Comparison of ENCODE assay signal across 1 cellular context in the genomic region with DNA sequence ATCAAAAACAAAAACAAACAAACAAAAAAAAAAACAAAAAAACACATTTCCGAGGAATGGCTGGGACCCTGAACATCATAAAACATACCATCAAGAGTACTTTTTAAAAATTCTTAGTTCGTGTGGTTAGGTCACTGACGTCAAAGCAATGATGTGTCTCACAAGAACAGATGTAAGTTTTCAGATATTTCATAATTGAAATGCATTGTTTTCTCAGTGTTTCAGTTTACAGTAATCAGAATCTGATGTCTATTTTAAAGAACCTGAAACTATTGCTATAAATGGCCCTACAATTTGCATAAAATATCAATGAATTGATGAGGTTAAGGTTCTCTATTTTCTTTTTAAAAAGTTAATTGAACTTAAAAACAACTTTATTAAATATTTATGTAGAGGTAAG.
A peak's percentile ranks its signal among the peaks of the same experiment; 100 is the strongest.
TF ChIP-seq lines count a peak whose summit lies in the region.

No MANE protein-coding gene starts in this region.

TF ChIP-seq in GM12878, 131 proteins besides CTCF, POLR2A, EP300 and RAD21 (continued from another document):
- TF ChIP-seq CHD4 (IDR thresholded peaks at IDR 0.05) (no peak), SPI1 (IDR thresholded peaks at IDR 0.05; ENCODE audit: borderline replicate concordance, insufficient read depth, low read depth, low read length) (no peak), TCF3 (IDR thresholded peaks at IDR 0.05; ENCODE audit: borderline replicate concordance, insufficient read depth, low read depth, low read length) (no peak), LARP7 (IDR thresholded peaks at IDR 0.05) (no peak), TCF7 (IDR thresholded peaks at IDR 0.05; ENCODE audit: borderline replicate concordance) (0 out of 2 replicates have a peak, but pooled peaks have one; percentile 22), MYC (IDR thresholded peaks at IDR 0.05; ENCODE audit: insufficient read depth, insufficient read length, insufficient replicate concordance, low read length, severe bottlenecking) (no peak), TAF1 (IDR thresholded peaks at IDR 0.05; ENCODE audit: borderline replicate concordance, low read depth, low read length) (no peak), NRF1 (conservative IDR thresholded peaks at IDR 0.05; ENCODE audit: low read depth, low read length) (no peak), TARDBP (IDR thresholded peaks at IDR 0.05; ENCODE audit: borderline replicate concordance) (no peak), JUNB (IDR thresholded peaks at IDR 0.05) (no peak), ATF7 (IDR thresholded peaks at IDR 0.05; ENCODE audit: low read depth) (peak; percentile 46; the same call in 1 of the 2 replicates), NFYA (IDR thresholded peaks at IDR 0.05; ENCODE audit: borderline replicate concordance, low read depth, low read length) (no peak), MEF2B (IDR thresholded peaks at IDR 0.05; ENCODE audit: partially characterized antibody, poor library complexity, severe bottlenecking) (peak; percentile 89), CREB1 (IDR thresholded peaks at IDR 0.05; ENCODE audit: low read depth) (peak; percentile 72), NBN (IDR thresholded peaks at IDR 0.05) (no peak), BMI1 (IDR thresholded peaks at IDR 0.05; ENCODE audit: borderline replicate concordance) (no peak), FOXM1 (IDR thresholded peaks at IDR 0.05; ENCODE audit: low read depth, low read length) (peak; percentile 65; the same call in 1 of the 2 replicates), BRCA1 (IDR thresholded peaks at IDR 0.05; ENCODE audit: low read depth, low read length) (no peak), CBFB (IDR thresholded peaks at IDR 0.05; ENCODE audit: low read depth) (0 out of 2 replicates have a peak, but pooled peaks have one; percentile 26), RB1 (IDR thresholded peaks at IDR 0.05; ENCODE audit: borderline replicate concordance) (no peak), BCL11A (IDR thresholded peaks at IDR 0.05; ENCODE audit: low read depth, low read length) (no peak), CREM (IDR thresholded peaks at IDR 0.05; ENCODE audit: low read depth) (peak; percentile 67), STAT3 (IDR thresholded peaks at IDR 0.05; ENCODE audit: low read depth, low read length) (no peak), RUNX3 (IDR thresholded peaks at IDR 0.05; ENCODE audit: low read length) (peak; percentile 61; the same call in 1 of the 2 replicates), ETV6 (conservative IDR thresholded peaks at IDR 0.05 in 1 of 2, IDR thresholded peaks at IDR 0.05 in 1 of 2; ENCODE audit: borderline replicate concordance in 1 of 2, low read depth in 1 of 2) (no peak), ZBED1 (IDR thresholded peaks at IDR 0.05; ENCODE audit: borderline replicate concordance) (no peak)
- TF ChIP-seq, protein P1, sequence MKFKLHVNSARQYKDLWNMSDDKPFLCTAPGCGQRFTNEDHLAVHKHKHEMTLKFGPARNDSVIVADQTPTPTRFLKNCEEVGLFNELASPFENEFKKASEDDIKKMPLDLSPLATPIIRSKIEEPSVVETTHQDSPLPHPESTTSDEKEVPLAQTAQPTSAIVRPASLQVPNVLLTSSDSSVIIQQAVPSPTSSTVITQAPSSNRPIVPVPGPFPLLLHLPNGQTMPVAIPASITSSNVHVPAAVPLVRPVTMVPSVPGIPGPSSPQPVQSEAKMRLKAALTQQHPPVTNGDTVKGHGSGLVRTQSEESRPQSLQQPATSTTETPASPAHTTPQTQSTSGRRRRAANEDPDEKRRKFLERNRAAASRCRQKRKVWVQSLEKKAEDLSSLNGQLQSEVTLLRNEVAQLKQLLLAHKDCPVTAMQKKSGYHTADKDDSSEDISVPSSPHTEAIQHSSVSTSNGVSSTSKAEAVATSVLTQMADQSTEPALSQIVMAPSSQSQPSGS (IDR thresholded peaks at IDR 0.05; ENCODE audit: low read length), result peak; percentile 72
- TF ChIP-seq, protein P2, sequence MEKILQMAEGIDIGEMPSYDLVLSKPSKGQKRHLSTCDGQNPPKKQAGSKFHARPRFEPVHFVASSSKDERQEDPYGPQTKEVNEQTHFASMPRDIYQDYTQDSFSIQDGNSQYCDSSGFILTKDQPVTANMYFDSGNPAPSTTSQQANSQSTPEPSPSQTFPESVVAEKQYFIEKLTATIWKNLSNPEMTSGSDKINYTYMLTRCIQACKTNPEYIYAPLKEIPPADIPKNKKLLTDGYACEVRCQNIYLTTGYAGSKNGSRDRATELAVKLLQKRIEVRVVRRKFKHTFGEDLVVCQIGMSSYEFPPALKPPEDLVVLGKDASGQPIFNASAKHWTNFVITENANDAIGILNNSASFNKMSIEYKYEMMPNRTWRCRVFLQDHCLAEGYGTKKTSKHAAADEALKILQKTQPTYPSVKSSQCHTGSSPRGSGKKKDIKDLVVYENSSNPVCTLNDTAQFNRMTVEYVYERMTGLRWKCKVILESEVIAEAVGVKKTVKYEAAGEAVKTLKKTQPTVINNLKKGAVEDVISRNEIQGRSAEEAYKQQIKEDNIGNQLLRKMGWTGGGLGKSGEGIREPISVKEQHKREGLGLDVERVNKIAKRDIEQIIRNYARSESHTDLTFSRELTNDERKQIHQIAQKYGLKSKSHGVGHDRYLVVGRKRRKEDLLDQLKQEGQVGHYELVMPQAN (conservative IDR thresholded peaks at IDR 0.05), result no peak
TF ChIP-seq in GM12878: peak in this region for 12.
